1 cellular context compared by ENCODE assay signal in genomic region chr6:131646249-131646670, GRCh38.
TF ChIP-seq lines count a peak whose summit lies in the region.

No MANE protein-coding gene starts in this region.

TF ChIP-seq in K562, 482 proteins besides CTCF, POLR2A, EP300 and RAD21 (continued from another document):
- TF ChIP-seq ZNF699 (CRISPR knock-in tag; IDR thresholded peaks at IDR 0.05; ENCODE audit: insufficient replicate concordance), result no peak
- TF ChIP-seq, protein P1, sequence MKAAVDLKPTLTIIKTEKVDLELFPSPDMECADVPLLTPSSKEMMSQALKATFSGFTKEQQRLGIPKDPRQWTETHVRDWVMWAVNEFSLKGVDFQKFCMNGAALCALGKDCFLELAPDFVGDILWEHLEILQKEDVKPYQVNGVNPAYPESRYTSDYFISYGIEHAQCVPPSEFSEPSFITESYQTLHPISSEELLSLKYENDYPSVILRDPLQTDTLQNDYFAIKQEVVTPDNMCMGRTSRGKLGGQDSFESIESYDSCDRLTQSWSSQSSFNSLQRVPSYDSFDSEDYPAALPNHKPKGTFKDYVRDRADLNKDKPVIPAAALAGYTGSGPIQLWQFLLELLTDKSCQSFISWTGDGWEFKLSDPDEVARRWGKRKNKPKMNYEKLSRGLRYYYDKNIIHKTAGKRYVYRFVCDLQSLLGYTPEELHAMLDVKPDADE (conservative IDR thresholded peaks at IDR 0.05; ENCODE audit: control insufficient read depth, low read depth, low read length), result no peak
- TF ChIP-seq, protein P2, sequence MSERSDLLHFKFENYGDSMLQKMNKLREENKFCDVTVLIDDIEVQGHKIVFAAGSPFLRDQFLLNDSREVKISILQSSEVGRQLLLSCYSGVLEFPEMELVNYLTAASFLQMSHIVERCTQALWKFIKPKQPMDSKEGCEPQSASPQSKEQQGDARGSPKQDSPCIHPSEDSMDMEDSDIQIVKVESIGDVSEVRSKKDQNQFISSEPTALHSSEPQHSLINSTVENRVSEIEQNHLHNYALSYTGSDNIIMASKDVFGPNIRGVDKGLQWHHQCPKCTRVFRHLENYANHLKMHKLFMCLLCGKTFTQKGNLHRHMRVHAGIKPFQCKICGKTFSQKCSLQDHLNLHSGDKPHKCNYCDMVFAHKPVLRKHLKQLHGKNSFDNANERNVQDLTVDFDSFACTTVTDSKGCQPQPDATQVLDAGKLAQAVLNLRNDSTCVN (CRISPR knock-in tag; IDR thresholded peaks at IDR 0.05), result peak; percentile 59; the same call in 1 of the 2 replicates
- no peak for TF ChIP-seq TFAP4 (CRISPR knock-in tag; IDR thresholded peaks at IDR 0.05; ENCODE audit: borderline replicate concordance)
- no peak for TF ChIP-seq ZNF57 (CRISPR knock-in tag; IDR thresholded peaks at IDR 0.05)
- TF ChIP-seq ZEB2 (IDR thresholded peaks at IDR 0.05), result 0 out of 2 replicates have a peak, but pooled peaks have one; percentile 41
- TF ChIP-seq POLR2AphosphoS5 (IDR thresholded peaks at IDR 0.05; ENCODE audit: control insufficient read depth, insufficient read depth, low read depth, low read length), result peak; percentile 92
- no peak for TF ChIP-seq ZNF253 (CRISPR knock-in tag; conservative IDR thresholded peaks at IDR 0.05)
- TF ChIP-seq PTRF (tag; IDR thresholded peaks at IDR 0.05), result no peak
- peak; percentile 88 for TF ChIP-seq SMARCE1 (IDR thresholded peaks at IDR 0.05)
- TF ChIP-seq ZNF561 (CRISPR knock-in tag; conservative IDR thresholded peaks at IDR 0.05), result no peak
- TF ChIP-seq ADNP (tag; IDR thresholded peaks at IDR 0.05), result no peak
- peak; percentile 92 for TF ChIP-seq TAL1 (IDR thresholded peaks at IDR 0.05)
- TF ChIP-seq, protein P3, sequence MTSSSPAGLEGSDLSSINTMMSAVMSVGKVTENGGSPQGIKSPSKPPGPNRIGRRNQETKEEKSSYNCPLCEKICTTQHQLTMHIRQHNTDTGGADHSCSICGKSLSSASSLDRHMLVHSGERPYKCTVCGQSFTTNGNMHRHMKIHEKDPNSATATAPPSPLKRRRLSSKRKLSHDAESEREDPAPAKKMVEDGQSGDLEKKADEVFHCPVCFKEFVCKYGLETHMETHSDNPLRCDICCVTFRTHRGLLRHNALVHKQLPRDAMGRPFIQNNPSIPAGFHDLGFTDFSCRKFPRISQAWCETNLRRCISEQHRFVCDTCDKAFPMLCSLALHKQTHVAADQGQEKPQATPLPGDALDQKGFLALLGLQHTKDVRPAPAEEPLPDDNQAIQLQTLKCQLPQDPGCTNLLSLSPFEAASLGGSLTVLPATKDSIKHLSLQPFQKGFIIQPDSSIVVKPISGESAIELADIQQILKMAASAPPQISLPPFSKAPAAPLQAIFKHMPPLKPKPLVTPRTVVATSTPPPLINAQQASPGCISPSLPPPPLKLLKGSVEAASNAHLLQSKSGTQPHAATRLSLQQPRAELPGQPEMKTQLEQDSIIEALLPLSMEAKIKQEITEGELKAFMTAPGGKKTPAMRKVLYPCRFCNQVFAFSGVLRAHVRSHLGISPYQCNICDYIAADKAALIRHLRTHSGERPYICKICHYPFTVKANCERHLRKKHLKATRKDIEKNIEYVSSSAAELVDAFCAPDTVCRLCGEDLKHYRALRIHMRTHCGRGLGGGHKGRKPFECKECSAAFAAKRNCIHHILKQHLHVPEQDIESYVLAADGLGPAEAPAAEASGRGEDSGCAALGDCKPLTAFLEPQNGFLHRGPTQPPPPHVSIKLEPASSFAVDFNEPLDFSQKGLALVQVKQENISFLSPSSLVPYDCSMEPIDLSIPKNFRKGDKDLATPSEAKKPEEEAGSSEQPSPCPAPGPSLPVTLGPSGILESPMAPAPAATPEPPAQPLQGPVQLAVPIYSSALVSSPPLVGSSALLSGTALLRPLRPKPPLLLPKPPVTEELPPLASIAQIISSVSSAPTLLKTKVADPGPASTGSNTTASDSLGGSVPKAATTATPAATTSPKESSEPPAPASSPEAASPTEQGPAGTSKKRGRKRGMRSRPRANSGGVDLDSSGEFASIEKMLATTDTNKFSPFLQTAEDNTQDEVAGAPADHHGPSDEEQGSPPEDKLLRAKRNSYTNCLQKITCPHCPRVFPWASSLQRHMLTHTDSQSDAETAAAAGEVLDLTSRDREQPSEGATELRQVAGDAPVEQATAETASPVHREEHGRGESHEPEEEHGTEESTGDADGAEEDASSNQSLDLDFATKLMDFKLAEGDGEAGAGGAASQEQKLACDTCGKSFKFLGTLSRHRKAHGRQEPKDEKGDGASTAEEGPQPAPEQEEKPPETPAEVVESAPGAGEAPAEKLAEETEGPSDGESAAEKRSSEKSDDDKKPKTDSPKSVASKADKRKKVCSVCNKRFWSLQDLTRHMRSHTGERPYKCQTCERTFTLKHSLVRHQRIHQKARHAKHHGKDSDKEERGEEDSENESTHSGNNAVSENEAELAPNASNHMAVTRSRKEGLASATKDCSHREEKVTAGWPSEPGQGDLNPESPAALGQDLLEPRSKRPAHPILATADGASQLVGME (CRISPR knock-in tag; IDR thresholded peaks at IDR 0.05), result no peak
- TF ChIP-seq ZNF511 (CRISPR knock-in tag; IDR thresholded peaks at IDR 0.05), result no peak
- peak; percentile 39 for TF ChIP-seq E2F8 (IDR thresholded peaks at IDR 0.05; ENCODE audit: low read depth, partially characterized antibody)
